ENCODE assay signal across 8 cellular contexts in genomic region chr15:75335705-75336355, GRCh38.
DNase-seq lines count a peak whose midpoint lies in the region; ATAC-seq lines count a peak whose summit lies in the region.

Gene COMMD4, plus strand, starts transcription at chr15:75336063. Its CDS starts 27 bp downstream, at chr15:75336090.

- peak within 1 kb of the TSS; percentile 100 for H3K4me3 Mint-ChIP-seq in dendritic cell treated with granulocyte-macrophage colony-stimulating factor and Interleukin-4, amounts not matched to agents 40 ng/mL and 50 ng/mL, for 4 days

- peak within 1 kb of the TSS; percentile 95 for H3K27ac Mint-ChIP-seq in dendritic cell treated with granulocyte-macrophage colony-stimulating factor and Interleukin-4, amounts not matched to agents 40 ng/mL and 50 ng/mL, for 4 days

- peak; percentile 69 for ATAC-seq in HG03175 (IDR thresholded peaks at IDR 0.05; ENCODE audit: unreplicated experiment)
- no peak for ATAC-seq in GM21526 (IDR thresholded peaks at IDR 0.05; ENCODE audit: low FRiP score, unreplicated experiment)

- intact Hi-C loops in dendritic cell treated with granulocyte-macrophage colony-stimulating factor and Interleukin-4, amounts not matched to agents 40 ng/mL and 50 ng/mL, for 4 days (cut with micrococcal nuclease), result no loop called here

- H3K27me3 Mint-ChIP-seq in dendritic cell treated with granulocyte-macrophage colony-stimulating factor and Interleukin-4, amounts not matched to agents 40 ng/mL and 50 ng/mL, for 4 days, result peaks cover 3% of the 10 kb centered on the region

- DNase-seq in GM03348 (ENCODE audit: low spot score) (peak; percentile 87), NCI-H526 (lab: John Stamatoyannopoulos, UW) (peak; percentile 89 to 97), left kidney (ENCODE audit: low read depth, low spot score) (peak; percentile 99)
- DNase-seq in activated CD4-positive, alpha-beta T cell treated with anti-CD3 and anti-CD28 coated beads, Interleukin-2, amount 50 U/mL, for 1 hour, result peak; percentile 60
- peak; percentile 48 to 79 for DNase-seq in stimulated activated CD4-positive, alpha-beta T cell treated with anti-CD3 and anti-CD28 coated beads, Interleukin-1b, Interleukin-23, amount 100 ng/mL, for 4 hours (ENCODE audit: low read depth in 2 of 2)

- peaks cover 33% of the 10 kb centered on the region for H3K36me3 Mint-ChIP-seq in dendritic cell treated with granulocyte-macrophage colony-stimulating factor and Interleukin-4, amounts not matched to agents 40 ng/mL and 50 ng/mL, for 4 days (ENCODE audit: low read depth)

- peaks cover 24% of the 10 kb centered on the region for H3K4me1 Mint-ChIP-seq in dendritic cell treated with granulocyte-macrophage colony-stimulating factor and Interleukin-4, amounts not matched to agents 40 ng/mL and 50 ng/mL, for 4 days (ENCODE audit: low read depth)

- H3K9me3 Mint-ChIP-seq in dendritic cell treated with granulocyte-macrophage colony-stimulating factor and Interleukin-4, amounts not matched to agents 40 ng/mL and 50 ng/mL, for 4 days, result no peaks in the 10 kb centered on the region
